1 cellular context compared by ENCODE assay signal in the genomic region with DNA sequence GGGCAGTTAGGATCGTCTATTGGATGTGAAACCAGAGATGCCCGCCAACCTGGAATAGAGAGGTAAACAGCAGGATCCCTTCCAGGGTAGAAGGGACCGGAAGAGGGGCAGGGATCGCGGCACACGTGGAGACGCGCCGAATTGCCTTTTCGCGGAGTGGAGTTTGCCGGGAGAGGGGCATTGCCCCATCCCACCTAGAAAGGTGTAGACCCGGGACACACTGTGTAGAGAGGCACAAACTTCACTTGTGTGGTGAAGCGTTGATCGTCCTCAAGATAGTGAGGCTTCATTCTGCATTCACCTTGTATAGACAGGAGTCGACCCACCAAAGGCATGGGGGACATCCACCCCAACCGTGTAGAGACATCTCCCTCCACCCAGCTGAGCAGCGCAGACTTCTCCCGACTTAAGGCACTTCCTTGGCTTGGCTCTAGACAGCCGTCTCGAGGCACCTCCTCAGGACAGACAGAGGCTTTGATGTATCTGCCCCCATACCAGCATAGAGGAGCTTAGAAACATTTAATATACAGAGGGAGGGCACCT.
A peak's percentile ranks its signal among the peaks of the same experiment; 100 is the strongest.
TF ChIP-seq lines count a peak whose summit lies in the region.

No MANE protein-coding gene starts in this region.

TF ChIP-seq in K562, 482 proteins besides CTCF, POLR2A, EP300 and RAD21 (continued from another document and continues in another):
- TF ChIP-seq, protein P1, sequence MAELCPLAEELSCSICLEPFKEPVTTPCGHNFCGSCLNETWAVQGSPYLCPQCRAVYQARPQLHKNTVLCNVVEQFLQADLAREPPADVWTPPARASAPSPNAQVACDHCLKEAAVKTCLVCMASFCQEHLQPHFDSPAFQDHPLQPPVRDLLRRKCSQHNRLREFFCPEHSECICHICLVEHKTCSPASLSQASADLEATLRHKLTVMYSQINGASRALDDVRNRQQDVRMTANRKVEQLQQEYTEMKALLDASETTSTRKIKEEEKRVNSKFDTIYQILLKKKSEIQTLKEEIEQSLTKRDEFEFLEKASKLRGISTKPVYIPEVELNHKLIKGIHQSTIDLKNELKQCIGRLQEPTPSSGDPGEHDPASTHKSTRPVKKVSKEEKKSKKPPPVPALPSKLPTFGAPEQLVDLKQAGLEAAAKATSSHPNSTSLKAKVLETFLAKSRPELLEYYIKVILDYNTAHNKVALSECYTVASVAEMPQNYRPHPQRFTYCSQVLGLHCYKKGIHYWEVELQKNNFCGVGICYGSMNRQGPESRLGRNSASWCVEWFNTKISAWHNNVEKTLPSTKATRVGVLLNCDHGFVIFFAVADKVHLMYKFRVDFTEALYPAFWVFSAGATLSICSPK (IDR thresholded peaks at IDR 0.05; ENCODE audit: borderline replicate concordance), result no peak
- TF ChIP-seq, protein P2, sequence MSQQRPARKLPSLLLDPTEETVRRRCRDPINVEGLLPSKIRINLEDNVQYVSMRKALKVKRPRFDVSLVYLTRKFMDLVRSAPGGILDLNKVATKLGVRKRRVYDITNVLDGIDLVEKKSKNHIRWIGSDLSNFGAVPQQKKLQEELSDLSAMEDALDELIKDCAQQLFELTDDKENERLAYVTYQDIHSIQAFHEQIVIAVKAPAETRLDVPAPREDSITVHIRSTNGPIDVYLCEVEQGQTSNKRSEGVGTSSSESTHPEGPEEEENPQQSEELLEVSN (IDR thresholded peaks at IDR 0.05; ENCODE audit: borderline replicate concordance in 1 of 2, extremely low read depth in 1 of 2, insufficient read depth in 1 of 2, insufficient read length in 1 of 2, low read depth in 1 of 2, low read length in 1 of 2, poor library complexity in 1 of 2, severe bottlenecking in 1 of 2), result peak in 1 of 2 experiments; percentile 41
- no peak for TF ChIP-seq JUND (IDR thresholded peaks at IDR 0.05; ENCODE audit: borderline replicate concordance, low read depth, low read length)
- TF ChIP-seq JUND (tag; IDR thresholded peaks at IDR 0.05; ENCODE audit: borderline replicate concordance, low read depth, low read length), result no peak
- TF ChIP-seq BRD4 (IDR thresholded peaks at IDR 0.05), result no peak
- TF ChIP-seq, protein P3, sequence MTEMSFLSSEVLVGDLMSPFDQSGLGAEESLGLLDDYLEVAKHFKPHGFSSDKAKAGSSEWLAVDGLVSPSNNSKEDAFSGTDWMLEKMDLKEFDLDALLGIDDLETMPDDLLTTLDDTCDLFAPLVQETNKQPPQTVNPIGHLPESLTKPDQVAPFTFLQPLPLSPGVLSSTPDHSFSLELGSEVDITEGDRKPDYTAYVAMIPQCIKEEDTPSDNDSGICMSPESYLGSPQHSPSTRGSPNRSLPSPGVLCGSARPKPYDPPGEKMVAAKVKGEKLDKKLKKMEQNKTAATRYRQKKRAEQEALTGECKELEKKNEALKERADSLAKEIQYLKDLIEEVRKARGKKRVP (CRISPR knock-in tag; IDR thresholded peaks at IDR 0.05), result no peak
- no peak for TF ChIP-seq SREBF1 (IDR thresholded peaks at IDR 0.05; ENCODE audit: borderline replicate concordance, low read depth, low read length)
- TF ChIP-seq, protein P4, sequence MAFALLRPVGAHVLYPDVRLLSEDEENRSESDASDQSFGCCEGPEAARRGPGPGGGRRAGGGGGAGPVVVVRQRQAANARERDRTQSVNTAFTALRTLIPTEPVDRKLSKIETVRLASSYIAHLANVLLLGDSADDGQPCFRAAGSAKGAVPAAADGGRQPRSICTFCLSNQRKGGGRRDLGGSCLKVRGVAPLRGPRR (CRISPR knock-in tag; IDR thresholded peaks at IDR 0.05), result no peak
- TF ChIP-seq, protein P5, sequence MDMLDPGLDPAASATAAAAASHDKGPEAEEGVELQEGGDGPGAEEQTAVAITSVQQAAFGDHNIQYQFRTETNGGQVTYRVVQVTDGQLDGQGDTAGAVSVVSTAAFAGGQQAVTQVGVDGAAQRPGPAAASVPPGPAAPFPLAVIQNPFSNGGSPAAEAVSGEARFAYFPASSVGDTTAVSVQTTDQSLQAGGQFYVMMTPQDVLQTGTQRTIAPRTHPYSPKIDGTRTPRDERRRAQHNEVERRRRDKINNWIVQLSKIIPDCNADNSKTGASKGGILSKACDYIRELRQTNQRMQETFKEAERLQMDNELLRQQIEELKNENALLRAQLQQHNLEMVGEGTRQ (CRISPR knock-in tag; IDR thresholded peaks at IDR 0.05), result no peak
- no peak for TF ChIP-seq ZNF696 (CRISPR knock-in tag; conservative IDR thresholded peaks at IDR 0.05)
- TF ChIP-seq FOXK2 (conservative IDR thresholded peaks at IDR 0.05 in 1 of 2, IDR thresholded peaks at IDR 0.05 in 1 of 2; ENCODE audit: low read depth in 2 of 2), result peak; percentile 40 to 79; a peak in 3 of 4 replicates
- TF ChIP-seq RFX7 (CRISPR knock-in tag; IDR thresholded peaks at IDR 0.05), result no peak
- no peak for TF ChIP-seq HDGF (IDR thresholded peaks at IDR 0.05)
- TF ChIP-seq SNRNP70 (optimal IDR thresholded peaks at IDR 0.05; ENCODE audit: low read depth, low read length), result no peak
- TF ChIP-seq KDM2B (CRISPR knock-in tag; IDR thresholded peaks at IDR 0.05), result no peak
- no peak for TF ChIP-seq ETV6 (IDR thresholded peaks at IDR 0.05; ENCODE audit: borderline replicate concordance in 1 of 2, low read depth in 2 of 2, low read length in 1 of 2)
- no peak for TF ChIP-seq ETV6 (CRISPR knock-in tag; IDR thresholded peaks at IDR 0.05; ENCODE audit: borderline replicate concordance)
- TF ChIP-seq NR1H2 (CRISPR knock-in tag; IDR thresholded peaks at IDR 0.05), result no peak
- TF ChIP-seq SUPT5H (IDR thresholded peaks at IDR 0.05), result peak; percentile 73
- TF ChIP-seq, protein P6, sequence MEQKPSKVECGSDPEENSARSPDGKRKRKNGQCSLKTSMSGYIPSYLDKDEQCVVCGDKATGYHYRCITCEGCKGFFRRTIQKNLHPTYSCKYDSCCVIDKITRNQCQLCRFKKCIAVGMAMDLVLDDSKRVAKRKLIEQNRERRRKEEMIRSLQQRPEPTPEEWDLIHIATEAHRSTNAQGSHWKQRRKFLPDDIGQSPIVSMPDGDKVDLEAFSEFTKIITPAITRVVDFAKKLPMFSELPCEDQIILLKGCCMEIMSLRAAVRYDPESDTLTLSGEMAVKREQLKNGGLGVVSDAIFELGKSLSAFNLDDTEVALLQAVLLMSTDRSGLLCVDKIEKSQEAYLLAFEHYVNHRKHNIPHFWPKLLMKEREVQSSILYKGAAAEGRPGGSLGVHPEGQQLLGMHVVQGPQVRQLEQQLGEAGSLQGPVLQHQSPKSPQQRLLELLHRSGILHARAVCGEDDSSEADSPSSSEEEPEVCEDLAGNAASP (IDR thresholded peaks at IDR 0.05), result no peak
- TF ChIP-seq NFE2 (IDR thresholded peaks at IDR 0.05; ENCODE audit: low read depth), result no peak
- TF ChIP-seq ZNF3 (CRISPR knock-in tag; IDR thresholded peaks at IDR 0.05), result no peak
- TF ChIP-seq, protein P7, sequence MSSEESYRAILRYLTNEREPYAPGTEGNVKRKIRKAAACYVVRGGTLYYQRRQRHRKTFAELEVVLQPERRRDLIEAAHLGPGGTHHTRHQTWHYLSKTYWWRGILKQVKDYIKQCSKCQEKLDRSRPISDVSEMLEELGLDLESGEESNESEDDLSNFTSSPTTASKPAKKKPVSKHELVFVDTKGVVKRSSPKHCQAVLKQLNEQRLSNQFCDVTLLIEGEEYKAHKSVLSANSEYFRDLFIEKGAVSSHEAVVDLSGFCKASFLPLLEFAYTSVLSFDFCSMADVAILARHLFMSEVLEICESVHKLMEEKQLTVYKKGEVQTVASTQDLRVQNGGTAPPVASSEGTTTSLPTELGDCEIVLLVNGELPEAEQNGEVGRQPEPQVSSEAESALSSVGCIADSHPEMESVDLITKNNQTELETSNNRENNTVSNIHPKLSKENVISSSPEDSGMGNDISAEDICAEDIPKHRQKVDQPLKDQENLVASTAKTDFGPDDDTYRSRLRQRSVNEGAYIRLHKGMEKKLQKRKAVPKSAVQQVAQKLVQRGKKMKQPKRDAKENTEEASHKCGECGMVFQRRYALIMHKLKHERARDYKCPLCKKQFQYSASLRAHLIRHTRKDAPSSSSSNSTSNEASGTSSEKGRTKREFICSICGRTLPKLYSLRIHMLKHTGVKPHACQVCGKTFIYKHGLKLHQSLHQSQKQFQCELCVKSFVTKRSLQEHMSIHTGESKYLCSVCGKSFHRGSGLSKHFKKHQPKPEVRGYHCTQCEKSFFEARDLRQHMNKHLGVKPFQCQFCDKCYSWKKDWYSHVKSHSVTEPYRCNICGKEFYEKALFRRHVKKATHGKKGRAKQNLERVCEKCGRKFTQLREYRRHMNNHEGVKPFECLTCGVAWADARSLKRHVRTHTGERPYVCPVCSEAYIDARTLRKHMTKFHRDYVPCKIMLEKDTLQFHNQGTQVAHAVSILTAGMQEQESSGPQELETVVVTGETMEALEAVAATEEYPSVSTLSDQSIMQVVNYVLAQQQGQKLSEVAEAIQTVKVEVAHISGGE (CRISPR knock-in tag; IDR thresholded peaks at IDR 0.05), result peak; percentile 30 to 60 (median 50); a peak in 3 of 6 replicates
- TF ChIP-seq ZKSCAN3 (CRISPR knock-in tag; IDR thresholded peaks at IDR 0.05), result no peak
- TF ChIP-seq BRD9 (IDR thresholded peaks at IDR 0.05; ENCODE audit: low read depth, partially characterized antibody), result no peak
- TF ChIP-seq MYC (IDR thresholded peaks at IDR 0.05; ENCODE audit: low read depth, low read length), result peak; percentile 83
- peak; percentile 49; the same call in 1 of the 2 replicates for TF ChIP-seq MYC (CRISPR knock-in tag; IDR thresholded peaks at IDR 0.05; ENCODE audit: borderline replicate concordance, low read depth)
- peak; percentile 20; the same call in 1 of the 2 replicates for TF ChIP-seq ZNF584 (CRISPR knock-in tag; IDR thresholded peaks at IDR 0.05; ENCODE audit: low read depth)
- TF ChIP-seq HOXB6 (CRISPR knock-in tag; IDR thresholded peaks at IDR 0.05; ENCODE audit: borderline replicate concordance), result no peak
- TF ChIP-seq, protein P8, sequence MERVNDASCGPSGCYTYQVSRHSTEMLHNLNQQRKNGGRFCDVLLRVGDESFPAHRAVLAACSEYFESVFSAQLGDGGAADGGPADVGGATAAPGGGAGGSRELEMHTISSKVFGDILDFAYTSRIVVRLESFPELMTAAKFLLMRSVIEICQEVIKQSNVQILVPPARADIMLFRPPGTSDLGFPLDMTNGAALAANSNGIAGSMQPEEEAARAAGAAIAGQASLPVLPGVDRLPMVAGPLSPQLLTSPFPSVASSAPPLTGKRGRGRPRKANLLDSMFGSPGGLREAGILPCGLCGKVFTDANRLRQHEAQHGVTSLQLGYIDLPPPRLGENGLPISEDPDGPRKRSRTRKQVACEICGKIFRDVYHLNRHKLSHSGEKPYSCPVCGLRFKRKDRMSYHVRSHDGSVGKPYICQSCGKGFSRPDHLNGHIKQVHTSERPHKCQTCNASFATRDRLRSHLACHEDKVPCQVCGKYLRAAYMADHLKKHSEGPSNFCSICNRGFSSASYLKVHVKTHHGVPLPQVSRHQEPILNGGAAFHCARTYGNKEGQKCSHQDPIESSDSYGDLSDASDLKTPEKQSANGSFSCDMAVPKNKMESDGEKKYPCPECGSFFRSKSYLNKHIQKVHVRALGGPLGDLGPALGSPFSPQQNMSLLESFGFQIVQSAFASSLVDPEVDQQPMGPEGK (CRISPR knock-in tag; IDR thresholded peaks at IDR 0.05; ENCODE audit: borderline replicate concordance), result no peak
- TF ChIP-seq NR4A1 (CRISPR knock-in tag; IDR thresholded peaks at IDR 0.05), result 0 out of 2 replicates have a peak, but pooled peaks have one; percentile 19
- no peak for TF ChIP-seq NR4A1 (tag; IDR thresholded peaks at IDR 0.05)
- TF ChIP-seq SMARCE1 (IDR thresholded peaks at IDR 0.05), result no peak
- TF ChIP-seq ILF3 (IDR thresholded peaks at IDR 0.05; ENCODE audit: borderline replicate concordance), result no peak
- TF ChIP-seq, protein P9, sequence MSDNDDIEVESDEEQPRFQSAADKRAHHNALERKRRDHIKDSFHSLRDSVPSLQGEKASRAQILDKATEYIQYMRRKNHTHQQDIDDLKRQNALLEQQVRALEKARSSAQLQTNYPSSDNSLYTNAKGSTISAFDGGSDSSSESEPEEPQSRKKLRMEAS (CRISPR knock-in tag; IDR thresholded peaks at IDR 0.05), result 0 out of 2 replicates have a peak, but pooled peaks have one; percentile 45
- TF ChIP-seq, protein P10, sequence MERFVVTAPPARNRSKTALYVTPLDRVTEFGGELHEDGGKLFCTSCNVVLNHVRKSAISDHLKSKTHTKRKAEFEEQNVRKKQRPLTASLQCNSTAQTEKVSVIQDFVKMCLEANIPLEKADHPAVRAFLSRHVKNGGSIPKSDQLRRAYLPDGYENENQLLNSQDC (CRISPR knock-in tag; IDR thresholded peaks at IDR 0.05), result no peak
- peak; percentile 79 for TF ChIP-seq MXI1 (IDR thresholded peaks at IDR 0.05; ENCODE audit: low read depth, low read length)
- no peak for TF ChIP-seq MCM5 (IDR thresholded peaks at IDR 0.05; ENCODE audit: low read depth)
- TF ChIP-seq HCFC1 (IDR thresholded peaks at IDR 0.05; ENCODE audit: low read depth, low read length), result no peak
- no peak for TF ChIP-seq PHTF2 (CRISPR knock-in tag; IDR thresholded peaks at IDR 0.05)
- TF ChIP-seq ZNF282 (CRISPR knock-in tag; IDR thresholded peaks at IDR 0.05), result no peak
- no peak for TF ChIP-seq ZNF12 (CRISPR knock-in tag; IDR thresholded peaks at IDR 0.05)
- TF ChIP-seq, protein P11, sequence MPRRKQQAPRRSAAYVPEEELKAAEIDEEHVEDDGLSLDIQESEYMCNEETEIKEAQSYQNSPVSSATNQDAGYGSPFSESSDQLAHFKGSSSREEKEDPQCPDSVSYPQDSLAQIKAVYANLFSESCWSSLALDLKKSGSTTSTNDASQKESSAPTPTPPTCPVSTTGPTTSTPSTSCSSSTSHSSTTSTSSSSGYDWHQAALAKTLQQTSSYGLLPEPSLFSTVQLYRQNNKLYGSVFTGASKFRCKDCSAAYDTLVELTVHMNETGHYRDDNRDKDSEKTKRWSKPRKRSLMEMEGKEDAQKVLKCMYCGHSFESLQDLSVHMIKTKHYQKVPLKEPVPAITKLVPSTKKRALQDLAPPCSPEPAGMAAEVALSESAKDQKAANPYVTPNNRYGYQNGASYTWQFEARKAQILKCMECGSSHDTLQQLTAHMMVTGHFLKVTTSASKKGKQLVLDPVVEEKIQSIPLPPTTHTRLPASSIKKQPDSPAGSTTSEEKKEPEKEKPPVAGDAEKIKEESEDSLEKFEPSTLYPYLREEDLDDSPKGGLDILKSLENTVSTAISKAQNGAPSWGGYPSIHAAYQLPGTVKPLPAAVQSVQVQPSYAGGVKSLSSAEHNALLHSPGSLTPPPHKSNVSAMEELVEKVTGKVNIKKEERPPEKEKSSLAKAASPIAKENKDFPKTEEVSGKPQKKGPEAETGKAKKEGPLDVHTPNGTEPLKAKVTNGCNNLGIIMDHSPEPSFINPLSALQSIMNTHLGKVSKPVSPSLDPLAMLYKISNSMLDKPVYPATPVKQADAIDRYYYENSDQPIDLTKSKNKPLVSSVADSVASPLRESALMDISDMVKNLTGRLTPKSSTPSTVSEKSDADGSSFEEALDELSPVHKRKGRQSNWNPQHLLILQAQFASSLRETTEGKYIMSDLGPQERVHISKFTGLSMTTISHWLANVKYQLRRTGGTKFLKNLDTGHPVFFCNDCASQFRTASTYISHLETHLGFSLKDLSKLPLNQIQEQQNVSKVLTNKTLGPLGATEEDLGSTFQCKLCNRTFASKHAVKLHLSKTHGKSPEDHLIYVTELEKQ (CRISPR knock-in tag; IDR thresholded peaks at IDR 0.05), result no peak
- TF ChIP-seq CBFA2T2 (conservative IDR thresholded peaks at IDR 0.05), result no peak
- TF ChIP-seq STAT5B (CRISPR knock-in tag; IDR thresholded peaks at IDR 0.05), result no peak
- TF ChIP-seq KLF13 (tag; IDR thresholded peaks at IDR 0.05; ENCODE audit: borderline replicate concordance, low read depth), result no peak
- no peak for TF ChIP-seq SMAD2 (IDR thresholded peaks at IDR 0.05; ENCODE audit: low read depth, low read length)
- no peak for TF ChIP-seq SOX6 (IDR thresholded peaks at IDR 0.05)
- TF ChIP-seq SAFB (IDR thresholded peaks at IDR 0.05; ENCODE audit: borderline replicate concordance, low read depth, low read length), result no peak
- no peak for TF ChIP-seq CEBPB (tag; IDR thresholded peaks at IDR 0.05)
- TF ChIP-seq ETV1 (tag; conservative IDR thresholded peaks at IDR 0.05; ENCODE audit: low read depth), result peak; percentile 84
- TF ChIP-seq ZFPM2 (CRISPR knock-in tag; IDR thresholded peaks at IDR 0.05), result no peak
